1 cellular context compared by ENCODE assay signal in the genomic region with DNA sequence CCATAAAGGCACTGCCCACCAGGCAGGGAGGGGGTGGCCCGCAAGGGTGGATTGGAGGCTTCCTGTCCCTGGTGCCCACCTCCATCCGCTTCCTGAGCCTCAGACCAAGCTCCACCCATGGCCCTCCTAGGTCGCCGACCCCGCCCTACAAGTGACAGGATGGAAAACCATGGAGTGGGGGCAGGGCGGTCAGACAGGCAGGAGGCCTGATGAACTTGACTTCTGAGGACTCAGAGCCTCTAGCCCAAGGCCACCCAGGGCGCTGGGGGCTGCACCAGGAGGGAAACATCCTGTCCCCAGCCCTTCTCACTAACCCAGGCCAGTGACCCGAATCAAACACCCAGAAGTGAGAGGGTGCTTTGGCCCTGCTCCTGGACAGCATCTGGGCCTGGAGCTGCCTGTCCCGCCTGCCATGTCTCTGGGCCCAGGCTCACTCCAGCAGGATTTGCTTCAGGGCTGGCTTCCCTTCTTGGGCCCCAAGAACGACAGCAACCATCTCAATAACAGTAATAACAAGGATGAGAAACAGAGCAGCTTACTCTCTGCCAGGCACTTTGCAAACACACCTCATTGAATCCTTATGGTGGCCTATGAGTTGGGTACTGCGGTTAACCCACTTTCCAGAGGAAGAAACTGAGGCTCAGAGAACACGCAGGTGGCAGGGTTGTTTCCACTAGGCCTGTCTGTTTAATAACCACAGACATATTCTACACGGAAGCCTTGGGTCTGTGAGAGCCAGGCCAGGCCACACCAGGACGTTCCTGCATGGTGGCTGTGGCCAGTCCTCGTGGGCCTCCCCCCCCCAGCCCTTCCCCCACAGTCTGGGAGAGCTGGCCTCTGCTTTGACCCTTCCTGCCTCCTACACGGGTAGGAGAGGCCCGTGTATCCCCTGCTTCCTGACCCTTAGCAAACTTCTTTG.
TF ChIP-seq lines count a peak whose summit lies in the region.

No MANE protein-coding gene starts in this region.

TF ChIP-seq in HepG2, 621 proteins besides CTCF, POLR2A, EP300 and RAD21 (continued from another document and continues in another):
- TF ChIP-seq CAMTA2 (CRISPR knock-in tag; IDR thresholded peaks at IDR 0.05; ENCODE audit: borderline replicate concordance), result no peak
- TF ChIP-seq ZNF274 (CRISPR knock-in tag; IDR thresholded peaks at IDR 0.05), result no peak
- no peak for TF ChIP-seq STAT5B (CRISPR knock-in tag; IDR thresholded peaks at IDR 0.05)
- TF ChIP-seq, protein P1, sequence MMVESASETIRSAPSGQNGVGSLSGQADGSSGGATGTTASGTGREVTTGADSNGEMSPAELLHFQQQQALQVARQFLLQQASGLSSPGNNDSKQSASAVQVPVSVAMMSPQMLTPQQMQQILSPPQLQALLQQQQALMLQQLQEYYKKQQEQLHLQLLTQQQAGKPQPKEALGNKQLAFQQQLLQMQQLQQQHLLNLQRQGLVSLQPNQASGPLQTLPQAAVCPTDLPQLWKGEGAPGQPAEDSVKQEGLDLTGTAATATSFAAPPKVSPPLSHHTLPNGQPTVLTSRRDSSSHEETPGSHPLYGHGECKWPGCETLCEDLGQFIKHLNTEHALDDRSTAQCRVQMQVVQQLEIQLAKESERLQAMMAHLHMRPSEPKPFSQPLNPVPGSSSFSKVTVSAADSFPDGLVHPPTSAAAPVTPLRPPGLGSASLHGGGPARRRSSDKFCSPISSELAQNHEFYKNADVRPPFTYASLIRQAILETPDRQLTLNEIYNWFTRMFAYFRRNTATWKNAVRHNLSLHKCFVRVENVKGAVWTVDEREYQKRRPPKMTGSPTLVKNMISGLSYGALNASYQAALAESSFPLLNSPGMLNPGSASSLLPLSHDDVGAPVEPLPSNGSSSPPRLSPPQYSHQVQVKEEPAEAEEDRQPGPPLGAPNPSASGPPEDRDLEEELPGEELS (CRISPR knock-in tag; IDR thresholded peaks at IDR 0.05), result peak; percentile 73; the same call in 1 of the 2 replicates
- TF ChIP-seq, protein P2, sequence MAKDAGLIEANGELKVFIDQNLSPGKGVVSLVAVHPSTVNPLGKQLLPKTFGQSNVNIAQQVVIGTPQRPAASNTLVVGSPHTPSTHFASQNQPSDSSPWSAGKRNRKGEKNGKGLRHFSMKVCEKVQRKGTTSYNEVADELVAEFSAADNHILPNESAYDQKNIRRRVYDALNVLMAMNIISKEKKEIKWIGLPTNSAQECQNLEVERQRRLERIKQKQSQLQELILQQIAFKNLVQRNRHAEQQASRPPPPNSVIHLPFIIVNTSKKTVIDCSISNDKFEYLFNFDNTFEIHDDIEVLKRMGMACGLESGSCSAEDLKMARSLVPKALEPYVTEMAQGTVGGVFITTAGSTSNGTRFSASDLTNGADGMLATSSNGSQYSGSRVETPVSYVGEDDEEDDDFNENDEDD (CRISPR knock-in tag; IDR thresholded peaks at IDR 0.05; ENCODE audit: borderline replicate concordance), result no peak
- TF ChIP-seq, protein P3, sequence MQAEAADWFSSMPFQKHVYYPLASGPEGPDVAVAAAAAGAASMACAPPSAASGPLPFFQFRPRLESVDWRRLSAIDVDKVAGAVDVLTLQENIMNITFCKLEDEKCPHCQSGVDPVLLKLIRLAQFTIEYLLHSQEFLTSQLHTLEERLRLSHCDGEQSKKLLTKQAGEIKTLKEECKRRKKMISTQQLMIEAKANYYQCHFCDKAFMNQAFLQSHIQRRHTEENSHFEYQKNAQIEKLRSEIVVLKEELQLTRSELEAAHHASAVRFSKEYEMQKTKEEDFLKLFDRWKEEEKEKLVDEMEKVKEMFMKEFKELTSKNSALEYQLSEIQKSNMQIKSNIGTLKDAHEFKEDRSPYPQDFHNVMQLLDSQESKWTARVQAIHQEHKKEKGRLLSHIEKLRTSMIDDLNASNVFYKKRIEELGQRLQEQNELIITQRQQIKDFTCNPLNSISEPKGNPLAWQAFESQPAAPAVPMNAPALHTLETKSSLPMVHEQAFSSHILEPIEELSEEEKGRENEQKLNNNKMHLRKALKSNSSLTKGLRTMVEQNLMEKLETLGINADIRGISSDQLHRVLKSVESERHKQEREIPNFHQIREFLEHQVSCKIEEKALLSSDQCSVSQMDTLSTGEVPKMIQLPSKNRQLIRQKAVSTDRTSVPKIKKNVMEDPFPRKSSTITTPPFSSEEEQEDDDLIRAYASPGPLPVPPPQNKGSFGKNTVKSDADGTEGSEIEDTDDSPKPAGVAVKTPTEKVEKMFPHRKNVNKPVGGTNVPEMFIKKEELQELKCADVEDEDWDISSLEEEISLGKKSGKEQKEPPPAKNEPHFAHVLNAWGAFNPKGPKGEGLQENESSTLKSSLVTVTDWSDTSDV (CRISPR knock-in tag; IDR thresholded peaks at IDR 0.05), result no peak
- TF ChIP-seq, protein P4, sequence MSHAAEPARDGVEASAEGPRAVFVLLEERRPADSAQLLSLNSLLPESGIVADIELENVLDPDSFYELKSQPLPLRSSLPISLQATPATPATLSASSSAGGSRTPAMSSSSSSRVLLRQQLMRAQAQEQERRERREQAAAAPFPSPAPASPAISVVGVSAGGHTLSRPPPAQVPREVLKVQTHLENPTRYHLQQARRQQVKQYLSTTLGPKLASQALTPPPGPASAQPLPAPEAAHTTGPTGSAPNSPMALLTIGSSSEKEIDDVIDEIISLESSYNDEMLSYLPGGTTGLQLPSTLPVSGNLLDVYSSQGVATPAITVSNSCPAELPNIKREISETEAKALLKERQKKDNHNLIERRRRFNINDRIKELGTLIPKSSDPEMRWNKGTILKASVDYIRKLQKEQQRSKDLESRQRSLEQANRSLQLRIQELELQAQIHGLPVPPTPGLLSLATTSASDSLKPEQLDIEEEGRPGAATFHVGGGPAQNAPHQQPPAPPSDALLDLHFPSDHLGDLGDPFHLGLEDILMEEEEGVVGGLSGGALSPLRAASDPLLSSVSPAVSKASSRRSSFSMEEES (CRISPR knock-in tag; IDR thresholded peaks at IDR 0.05), result no peak
- TF ChIP-seq, protein P5, sequence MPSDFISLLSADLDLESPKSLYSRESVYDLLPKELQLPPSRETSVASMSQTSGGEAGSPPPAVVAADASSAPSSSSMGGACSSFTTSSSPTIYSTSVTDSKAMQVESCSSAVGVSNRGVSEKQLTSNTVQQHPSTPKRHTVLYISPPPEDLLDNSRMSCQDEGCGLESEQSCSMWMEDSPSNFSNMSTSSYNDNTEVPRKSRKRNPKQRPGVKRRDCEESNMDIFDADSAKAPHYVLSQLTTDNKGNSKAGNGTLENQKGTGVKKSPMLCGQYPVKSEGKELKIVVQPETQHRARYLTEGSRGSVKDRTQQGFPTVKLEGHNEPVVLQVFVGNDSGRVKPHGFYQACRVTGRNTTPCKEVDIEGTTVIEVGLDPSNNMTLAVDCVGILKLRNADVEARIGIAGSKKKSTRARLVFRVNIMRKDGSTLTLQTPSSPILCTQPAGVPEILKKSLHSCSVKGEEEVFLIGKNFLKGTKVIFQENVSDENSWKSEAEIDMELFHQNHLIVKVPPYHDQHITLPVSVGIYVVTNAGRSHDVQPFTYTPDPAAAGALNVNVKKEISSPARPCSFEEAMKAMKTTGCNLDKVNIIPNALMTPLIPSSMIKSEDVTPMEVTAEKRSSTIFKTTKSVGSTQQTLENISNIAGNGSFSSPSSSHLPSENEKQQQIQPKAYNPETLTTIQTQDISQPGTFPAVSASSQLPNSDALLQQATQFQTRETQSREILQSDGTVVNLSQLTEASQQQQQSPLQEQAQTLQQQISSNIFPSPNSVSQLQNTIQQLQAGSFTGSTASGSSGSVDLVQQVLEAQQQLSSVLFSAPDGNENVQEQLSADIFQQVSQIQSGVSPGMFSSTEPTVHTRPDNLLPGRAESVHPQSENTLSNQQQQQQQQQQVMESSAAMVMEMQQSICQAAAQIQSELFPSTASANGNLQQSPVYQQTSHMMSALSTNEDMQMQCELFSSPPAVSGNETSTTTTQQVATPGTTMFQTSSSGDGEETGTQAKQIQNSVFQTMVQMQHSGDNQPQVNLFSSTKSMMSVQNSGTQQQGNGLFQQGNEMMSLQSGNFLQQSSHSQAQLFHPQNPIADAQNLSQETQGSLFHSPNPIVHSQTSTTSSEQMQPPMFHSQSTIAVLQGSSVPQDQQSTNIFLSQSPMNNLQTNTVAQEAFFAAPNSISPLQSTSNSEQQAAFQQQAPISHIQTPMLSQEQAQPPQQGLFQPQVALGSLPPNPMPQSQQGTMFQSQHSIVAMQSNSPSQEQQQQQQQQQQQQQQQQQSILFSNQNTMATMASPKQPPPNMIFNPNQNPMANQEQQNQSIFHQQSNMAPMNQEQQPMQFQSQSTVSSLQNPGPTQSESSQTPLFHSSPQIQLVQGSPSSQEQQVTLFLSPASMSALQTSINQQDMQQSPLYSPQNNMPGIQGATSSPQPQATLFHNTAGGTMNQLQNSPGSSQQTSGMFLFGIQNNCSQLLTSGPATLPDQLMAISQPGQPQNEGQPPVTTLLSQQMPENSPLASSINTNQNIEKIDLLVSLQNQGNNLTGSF (CRISPR knock-in tag; IDR thresholded peaks at IDR 0.05), result 0 out of 2 replicates have a peak, but pooled peaks have one; percentile 35
- no peak for TF ChIP-seq ZNF772 (CRISPR knock-in tag; IDR thresholded peaks at IDR 0.05)
- TF ChIP-seq, protein P6, sequence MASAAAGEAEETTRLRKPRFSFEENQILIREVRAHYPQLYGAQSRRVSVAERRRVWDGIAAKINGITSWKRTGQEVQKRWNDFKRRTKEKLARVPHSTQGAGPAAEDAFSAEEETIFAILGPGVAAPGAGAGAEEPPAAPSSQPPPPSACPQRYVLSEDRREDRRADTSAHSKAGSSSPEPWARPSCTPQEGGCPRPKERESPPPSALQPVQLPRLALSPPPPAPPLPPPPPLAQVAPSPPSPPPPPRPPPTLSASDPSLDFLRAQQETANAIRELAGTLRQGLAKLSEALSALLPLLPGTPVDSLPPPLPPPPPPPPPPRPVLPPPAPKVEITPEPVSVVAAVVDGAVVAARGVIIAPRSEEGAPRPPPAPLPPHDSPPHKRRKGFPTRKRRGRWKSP (CRISPR knock-in tag; IDR thresholded peaks at IDR 0.05), result peak; percentile 86
- TF ChIP-seq ZNF563 (CRISPR knock-in tag; IDR thresholded peaks at IDR 0.05), result no peak
- TF ChIP-seq ATAD3A (CRISPR knock-in tag; IDR thresholded peaks at IDR 0.05), result no peak
- TF ChIP-seq, protein P7, sequence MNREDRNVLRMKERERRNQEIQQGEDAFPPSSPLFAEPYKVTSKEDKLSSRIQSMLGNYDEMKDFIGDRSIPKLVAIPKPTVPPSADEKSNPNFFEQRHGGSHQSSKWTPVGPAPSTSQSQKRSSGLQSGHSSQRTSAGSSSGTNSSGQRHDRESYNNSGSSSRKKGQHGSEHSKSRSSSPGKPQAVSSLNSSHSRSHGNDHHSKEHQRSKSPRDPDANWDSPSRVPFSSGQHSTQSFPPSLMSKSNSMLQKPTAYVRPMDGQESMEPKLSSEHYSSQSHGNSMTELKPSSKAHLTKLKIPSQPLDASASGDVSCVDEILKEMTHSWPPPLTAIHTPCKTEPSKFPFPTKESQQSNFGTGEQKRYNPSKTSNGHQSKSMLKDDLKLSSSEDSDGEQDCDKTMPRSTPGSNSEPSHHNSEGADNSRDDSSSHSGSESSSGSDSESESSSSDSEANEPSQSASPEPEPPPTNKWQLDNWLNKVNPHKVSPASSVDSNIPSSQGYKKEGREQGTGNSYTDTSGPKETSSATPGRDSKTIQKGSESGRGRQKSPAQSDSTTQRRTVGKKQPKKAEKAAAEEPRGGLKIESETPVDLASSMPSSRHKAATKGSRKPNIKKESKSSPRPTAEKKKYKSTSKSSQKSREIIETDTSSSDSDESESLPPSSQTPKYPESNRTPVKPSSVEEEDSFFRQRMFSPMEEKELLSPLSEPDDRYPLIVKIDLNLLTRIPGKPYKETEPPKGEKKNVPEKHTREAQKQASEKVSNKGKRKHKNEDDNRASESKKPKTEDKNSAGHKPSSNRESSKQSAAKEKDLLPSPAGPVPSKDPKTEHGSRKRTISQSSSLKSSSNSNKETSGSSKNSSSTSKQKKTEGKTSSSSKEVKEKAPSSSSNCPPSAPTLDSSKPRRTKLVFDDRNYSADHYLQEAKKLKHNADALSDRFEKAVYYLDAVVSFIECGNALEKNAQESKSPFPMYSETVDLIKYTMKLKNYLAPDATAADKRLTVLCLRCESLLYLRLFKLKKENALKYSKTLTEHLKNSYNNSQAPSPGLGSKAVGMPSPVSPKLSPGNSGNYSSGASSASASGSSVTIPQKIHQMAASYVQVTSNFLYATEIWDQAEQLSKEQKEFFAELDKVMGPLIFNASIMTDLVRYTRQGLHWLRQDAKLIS (CRISPR knock-in tag; IDR thresholded peaks at IDR 0.05), result no peak
- peak; percentile 77; the same call in 1 of the 2 replicates for TF ChIP-seq KLF12 (CRISPR knock-in tag; IDR thresholded peaks at IDR 0.05; ENCODE audit: borderline replicate concordance)
- TF ChIP-seq ZFY (CRISPR knock-in tag; IDR thresholded peaks at IDR 0.05), result peak; percentile 71
- TF ChIP-seq EHMT2 (IDR thresholded peaks at IDR 0.05; ENCODE audit: borderline replicate concordance, low read depth, low read length), result no peak
- TF ChIP-seq ZNF883 (CRISPR knock-in tag; IDR thresholded peaks at IDR 0.05; ENCODE audit: not compliant biosample characterization), result peak; percentile 37
- TF ChIP-seq MED8 (CRISPR knock-in tag; IDR thresholded peaks at IDR 0.05; ENCODE audit: insufficient replicate concordance), result peak; percentile 9
- no peak for TF ChIP-seq BRCA1 (CRISPR knock-in tag; IDR thresholded peaks at IDR 0.05)
- 0 out of 2 replicates have a peak, but pooled peaks have one; percentile 36 for TF ChIP-seq JUN (CRISPR knock-in tag; IDR thresholded peaks at IDR 0.05)
- TF ChIP-seq, protein P8, sequence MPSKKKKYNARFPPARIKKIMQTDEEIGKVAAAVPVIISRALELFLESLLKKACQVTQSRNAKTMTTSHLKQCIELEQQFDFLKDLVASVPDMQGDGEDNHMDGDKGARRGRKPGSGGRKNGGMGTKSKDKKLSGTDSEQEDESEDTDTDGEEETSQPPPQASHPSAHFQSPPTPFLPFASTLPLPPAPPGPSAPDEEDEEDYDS (CRISPR knock-in tag; IDR thresholded peaks at IDR 0.05), result peak; percentile 72
- TF ChIP-seq KDM4B (CRISPR knock-in tag; IDR thresholded peaks at IDR 0.05), result no peak
- TF ChIP-seq RBAK (CRISPR knock-in tag; IDR thresholded peaks at IDR 0.05), result no peak
- TF ChIP-seq, protein P9, sequence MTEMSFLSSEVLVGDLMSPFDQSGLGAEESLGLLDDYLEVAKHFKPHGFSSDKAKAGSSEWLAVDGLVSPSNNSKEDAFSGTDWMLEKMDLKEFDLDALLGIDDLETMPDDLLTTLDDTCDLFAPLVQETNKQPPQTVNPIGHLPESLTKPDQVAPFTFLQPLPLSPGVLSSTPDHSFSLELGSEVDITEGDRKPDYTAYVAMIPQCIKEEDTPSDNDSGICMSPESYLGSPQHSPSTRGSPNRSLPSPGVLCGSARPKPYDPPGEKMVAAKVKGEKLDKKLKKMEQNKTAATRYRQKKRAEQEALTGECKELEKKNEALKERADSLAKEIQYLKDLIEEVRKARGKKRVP (CRISPR knock-in tag; IDR thresholded peaks at IDR 0.05), result no peak
- TF ChIP-seq ZBTB21 (CRISPR knock-in tag; IDR thresholded peaks at IDR 0.05), result no peak
- TF ChIP-seq HES4 (CRISPR knock-in tag; IDR thresholded peaks at IDR 0.05; ENCODE audit: borderline replicate concordance), result no peak
- peak; percentile 81 for TF ChIP-seq HOXA3 (CRISPR knock-in tag; IDR thresholded peaks at IDR 0.05)
- TF ChIP-seq, protein P10, sequence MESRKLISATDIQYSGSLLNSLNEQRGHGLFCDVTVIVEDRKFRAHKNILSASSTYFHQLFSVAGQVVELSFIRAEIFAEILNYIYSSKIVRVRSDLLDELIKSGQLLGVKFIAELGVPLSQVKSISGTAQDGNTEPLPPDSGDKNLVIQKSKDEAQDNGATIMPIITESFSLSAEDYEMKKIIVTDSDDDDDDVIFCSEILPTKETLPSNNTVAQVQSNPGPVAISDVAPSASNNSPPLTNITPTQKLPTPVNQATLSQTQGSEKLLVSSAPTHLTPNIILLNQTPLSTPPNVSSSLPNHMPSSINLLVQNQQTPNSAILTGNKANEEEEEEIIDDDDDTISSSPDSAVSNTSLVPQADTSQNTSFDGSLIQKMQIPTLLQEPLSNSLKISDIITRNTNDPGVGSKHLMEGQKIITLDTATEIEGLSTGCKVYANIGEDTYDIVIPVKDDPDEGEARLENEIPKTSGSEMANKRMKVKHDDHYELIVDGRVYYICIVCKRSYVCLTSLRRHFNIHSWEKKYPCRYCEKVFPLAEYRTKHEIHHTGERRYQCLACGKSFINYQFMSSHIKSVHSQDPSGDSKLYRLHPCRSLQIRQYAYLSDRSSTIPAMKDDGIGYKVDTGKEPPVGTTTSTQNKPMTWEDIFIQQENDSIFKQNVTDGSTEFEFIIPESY (CRISPR knock-in tag; IDR thresholded peaks at IDR 0.05), result no peak
- TF ChIP-seq ZNF160 (CRISPR knock-in tag; IDR thresholded peaks at IDR 0.05), result no peak
- no peak for TF ChIP-seq TBP (CRISPR knock-in tag; IDR thresholded peaks at IDR 0.05)
